In the genomic region with DNA sequence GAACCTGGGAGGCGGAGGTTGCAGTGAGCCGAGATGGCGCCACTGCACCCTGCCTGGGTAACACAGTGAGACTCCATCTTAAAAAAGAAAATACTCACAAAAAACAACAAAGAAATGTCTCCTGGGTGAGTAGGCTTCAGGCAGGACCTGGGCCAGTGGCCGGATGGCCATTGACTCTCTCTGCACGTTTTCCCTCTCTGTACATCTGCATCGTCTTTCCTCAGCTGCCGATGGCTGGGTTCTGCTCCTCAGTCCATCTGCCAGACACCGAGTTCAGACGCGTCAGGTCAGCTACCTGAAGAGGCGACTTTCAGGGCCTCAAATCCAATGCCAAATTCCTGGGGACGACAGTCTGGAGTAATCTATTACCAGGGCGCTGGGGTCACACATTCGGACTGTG, we compare ENCODE assay signal across 20 cellular contexts.
A peak's percentile ranks its signal among the peaks of the same experiment; 100 is the strongest.
DNase-seq lines count a peak whose midpoint lies in the region; ATAC-seq lines count a peak whose summit lies in the region.
"Had no signal": no experiment of that assay in that cellular context is flagged by ENCODE, and none has a peak within 500 bp of the region (broad histone marks: within the 10 kb centered on the region; RNA-seq: fewer than 3 reads in every experiment).

No MANE protein-coding gene starts in this region.

- no peaks in the 10 kb centered on the region for H3K9me3 ChIP-seq in Karpas-422 (ENCODE audit: low read length)
- peaks cover 0 to 4% of the 10 kb centered on the region in 2 donors for H3K9me3 ChIP-seq in neuronal stem cell (replicated peaks in 1 of 2; ENCODE audit: control insufficient read depth in 2 of 2, insufficient read depth in 1 of 2, low read depth in 1 of 2, low read length in 2 of 2)
- H3K9me3 ChIP-seq: A549, BE2C had no signal

- no CpG with 5 or more reads among the region's 14 CpGs for WGBS in neuronal stem cell (ENCODE audit: extremely low coverage in 2 of 2, insufficient read length in 2 of 2, insufficient replicate concordance in 1 of 2), 2 donors

- no peak overlapping the region for H2BK12ac ChIP-seq in neuronal stem cell (ENCODE audit: low read length)

- no peak overlapping the region for H2BK15ac ChIP-seq in neuronal stem cell (ENCODE audit: low read length)

- H3K4me2 ChIP-seq in Karpas-422 (ENCODE audit: low read depth, low read length, poor library complexity, severe bottlenecking) (peak overlapping the region; percentile 84), neuronal stem cell (ENCODE audit: insufficient read depth, low read length, poor library complexity, severe bottlenecking) (no peak overlapping the region)
- H3K4me2 ChIP-seq: A549; BLaER1 treated with 17β-estradiol and CSF1 and Interleukin-3, amounts not matched to agents 10 nM and 100 nM had no signal

- H4K20me1 ChIP-seq in Karpas-422 (ENCODE audit: insufficient read depth, low read depth, low read length): no peaks in the 10 kb centered on the region
- H4K20me1 ChIP-seq: BLaER1 treated with 17β-estradiol and CSF1 and Interleukin-3, amounts not matched to agents 10 nM and 100 nM had no signal

- H4K8ac ChIP-seq in neuronal stem cell (ENCODE audit: low read depth, low read length): no peak overlapping the region

- no peak for ATAC-seq in HG03432 (IDR thresholded peaks at IDR 0.05; ENCODE audit: unreplicated experiment)
- ATAC-seq: A549, HCT116 had no signal

- DNase-seq in G401 (ENCODE audit: low spot score) (peak; percentile 38), Karpas-422 (no peak), neuronal stem cell (ENCODE audit: low spot score) (no peak), NCI-H2227 treated with DMSO at 0.1 percent for 48 hours (lab: John Stamatoyannopoulos, UW) (no peak)
- no peak for DNase-seq in activated CD8-positive, alpha-beta memory T cell treated with anti-CD3 and anti-CD28 coated beads, Interleukin-2, amount 50 U/mL, for 4 hours
- DNase-seq: 8988T; ACHN; AML-193; BE2C; CD8-positive, alpha-beta memory T cell; DMS 273 treated with DMSO at 0.1 percent for 48 hours; DMS79; EL; GF-D8; H9 had no signal

- peak overlapping the region; percentile 46 for H2AK5ac ChIP-seq in neuronal stem cell (ENCODE audit: low read depth, low read length)

- 0 out of 2 replicates have a peak, but pooled peaks cover 4% of the 10 kb centered on the region for H3K27me3 ChIP-seq in Karpas-422 (ENCODE audit: low read length)
- peaks cover 0 to 5% (median 0%) of the 10 kb centered on the region in 3 experiments for H3K27me3 ChIP-seq in neuronal stem cell (ENCODE audit: control insufficient read depth in 3 of 3, insufficient read depth in 3 of 3, low read depth in 1 of 3, low read length in 3 of 3)
- H3K27me3 ChIP-seq: BE2C; BLaER1 treated with 17β-estradiol and CSF1 and Interleukin-3, amounts not matched to agents 10 nM and 100 nM had no signal

- H2BK5ac ChIP-seq in neuronal stem cell (ENCODE audit: low read length): no peak overlapping the region

- H3K79me1 ChIP-seq in neuronal stem cell (ENCODE audit: low read depth, low read length): no peaks in the 10 kb centered on the region

- peak overlapping the region; percentile 95 for H3K27ac ChIP-seq in Karpas-422 (ENCODE audit: low read length)
- H3K27ac ChIP-seq in cingulate gyrus (ENCODE audit: low read depth, low read length): peak overlapping the region; percentile 19
- H3K27ac ChIP-seq in neuronal stem cell (replicated peaks; ENCODE audit: low read length): no peak overlapping the region
- H3K27ac ChIP-seq: A549; BLaER1 treated with 17β-estradiol and CSF1 and Interleukin-3, amounts not matched to agents 10 nM and 100 nM had no signal

- H2BK120ac ChIP-seq in neuronal stem cell (ENCODE audit: low read depth, low read length): no peak overlapping the region

- no peak overlapping the region for H3K23ac ChIP-seq in neuronal stem cell (ENCODE audit: low read depth, low read length, poor library complexity)

- H3K18ac ChIP-seq in neuronal stem cell (ENCODE audit: low read length): peak overlapping the region; percentile 28

- H3K4me3 ChIP-seq in Karpas-422 (ENCODE audit: low read length) (peak overlapping the region; percentile 63), neuronal stem cell (ENCODE audit: low read length in 2 of 2) (no peak overlapping the region)
- H3K4me3 ChIP-seq: A549; BLaER1 treated with 17β-estradiol and CSF1 and Interleukin-3, amounts not matched to agents 10 nM and 100 nM had no signal

- in situ Hi-C loops in G401 (cut with HindIII; ENCODE audit: low sequenced_read_pairs): no loop called here

- H2AFZ ChIP-seq in Karpas-422 (ENCODE audit: low read length) (no peak overlapping the region), neuronal stem cell (ENCODE audit: low read length) (no peak overlapping the region)

- H4K91ac ChIP-seq in neuronal stem cell (ENCODE audit: low read depth, low read length, poor library complexity): peak overlapping the region; percentile 43

- H3K9me2 ChIP-seq in Karpas-422 (replicated peaks; ENCODE audit: insufficient read depth, low read length): no peaks in the 10 kb centered on the region

- H3K79me2 ChIP-seq in Karpas-422 (ENCODE audit: low read length): no peaks in the 10 kb centered on the region

- H3K4me1 ChIP-seq in Karpas-422 (ENCODE audit: low read length): peaks cover 29% of the 10 kb centered on the region
- peaks cover 0 to 5% of the 10 kb centered on the region in 2 donors for H3K4me1 ChIP-seq in neuronal stem cell (ENCODE audit: control insufficient read depth in 2 of 2, insufficient read depth in 1 of 2, low read depth in 1 of 2, low read length in 2 of 2)
- H3K4me1 ChIP-seq: A549; BE2C; BLaER1 treated with 17β-estradiol and CSF1 and Interleukin-3, amounts not matched to agents 10 nM and 100 nM had no signal

- H3K9ac ChIP-seq in Karpas-422 (ENCODE audit: low read length) (peak overlapping the region; percentile 59), neuronal stem cell (ENCODE audit: low read depth, low read length, poor library complexity) (no peak overlapping the region)
- H3K9ac ChIP-seq: BLaER1 treated with 17β-estradiol and CSF1 and Interleukin-3, amounts not matched to agents 10 nM and 100 nM had no signal

- no peak overlapping the region for H3K14ac ChIP-seq in neuronal stem cell (ENCODE audit: low read length)

- H3K4ac ChIP-seq in neuronal stem cell (ENCODE audit: low read length): no peak overlapping the region

- no peaks in the 10 kb centered on the region for H3K36me3 ChIP-seq in Karpas-422 (ENCODE audit: insufficient read depth, low read length)
- no peaks in the 10 kb centered on the region for H3K36me3 ChIP-seq in neuronal stem cell (replicated peaks in 1 of 2; ENCODE audit: control insufficient read depth in 2 of 2, insufficient read depth in 2 of 2, low read length in 2 of 2)
- H3K36me3 ChIP-seq: BE2C; BLaER1 treated with 17β-estradiol and CSF1 and Interleukin-3, amounts not matched to agents 10 nM and 100 nM had no signal
